Comparison of ENCODE assay signal across 26 cellular contexts in the genomic region with DNA sequence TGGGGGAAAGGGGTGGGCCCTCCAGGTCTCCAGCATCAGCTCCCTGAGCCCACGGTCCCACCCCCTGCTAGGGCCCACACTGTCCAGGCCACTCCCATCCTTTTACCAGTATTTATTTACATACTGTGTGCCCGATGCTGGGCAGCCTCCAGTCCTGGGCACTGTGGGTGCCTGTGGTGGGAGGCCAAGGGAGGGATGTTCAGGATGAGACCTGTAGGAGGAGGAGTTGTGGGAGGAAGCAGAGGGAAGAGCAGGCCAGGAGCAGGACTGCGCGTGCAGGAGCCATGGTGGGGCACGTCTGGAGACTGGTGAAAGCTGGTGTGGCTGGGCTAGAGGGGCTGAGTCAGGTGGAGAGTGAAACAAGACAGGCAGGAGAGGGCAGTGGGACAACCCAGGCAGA.
"Had no signal": no experiment of that assay in that cellular context is flagged by ENCODE, and none has a peak within 500 bp of the region (broad histone marks: within the 10 kb centered on the region; RNA-seq: fewer than 3 reads in every experiment).

No MANE protein-coding gene starts in this region.

- H3K36me3 Mint-ChIP-seq: activated naive CD8-positive, alpha-beta T cell; brain; T-cell had no signal

- DNase-seq: activated CD4-positive, alpha-beta memory T cell treated with anti-CD3 and anti-CD28 coated beads, Interleukin-2, amount 10 ng/mL, durations not matched to agents 7 days and 5 days; activated CD4-positive, alpha-beta T cell treated with anti-CD3 and anti-CD28 coated beads, Interleukin-2, amount 50 U/mL, for 1 hour; activated CD4-positive, CD25-positive, alpha-beta regulatory T cell; activated gamma-delta T cell; activated naive CD4-positive, alpha-beta T cell treated with anti-CD3 and anti-CD28 coated beads for 36 hours; activated T-cell treated with anti-CD3 and anti-CD28 coated beads for 4 hours; activated T-cell treated with anti-CD3 and anti-CD28 coated beads, Interleukin-2, amount 50 U/mL, for 48 hours; amygdala; NCI-H1105 treated with DMSO at 0.1 percent for 48 hours; NCI-H1436 treated with DMSO at 0.1 percent for 48 hours; NCI-H187 treated with DMSO at 0.1 percent for 48 hours; NCI-H2171; NCI-H2227 treated with DMSO at 0.1 percent for 48 hours; NCI-H446 treated with DMSO at 0.1 percent for 48 hours; NCI-H524 treated with DMSO at 0.1 percent for 48 hours; NCI-H774; T-cell; T-helper 2 cell; T1000 had no signal

- H3K27me3 ChIP-seq: cardiac muscle cell had no signal

- H3K4me3 Mint-ChIP-seq: activated CD4-positive, alpha-beta memory T cell treated with anti-CD3 and anti-CD28 coated beads, Interleukin-2, amount 10 ng/mL, durations not matched to agents 7 days and 5 days; activated naive CD4-positive, alpha-beta T cell treated with anti-CD3 and anti-CD28 coated beads for 36 hours; activated naive CD8-positive, alpha-beta T cell; activated T-helper 17 cell treated with anti-CD3 and anti-CD28 coated beads, Interleukin-2, amount 50 U/mL, for 72 hours; brain; T-cell had no signal

- ATAC-seq: activated T-helper 17 cell treated with anti-CD3 and anti-CD28 coated beads, Interleukin-2, amount 50 U/mL, for 72 hours; Right ventricle myocardium inferior; T-cell had no signal

- H3K27me3 Mint-ChIP-seq: activated CD4-positive, alpha-beta memory T cell treated with anti-CD3 and anti-CD28 coated beads, Interleukin-2, amount 10 ng/mL, durations not matched to agents 7 days and 5 days; activated naive CD8-positive, alpha-beta T cell; activated T-helper 17 cell treated with anti-CD3 and anti-CD28 coated beads, Interleukin-2, amount 50 U/mL, for 72 hours; T-cell had no signal

- H3K27ac Mint-ChIP-seq: activated CD4-positive, alpha-beta memory T cell treated with anti-CD3 and anti-CD28 coated beads, Interleukin-2, amount 10 ng/mL, durations not matched to agents 7 days and 5 days; activated naive CD4-positive, alpha-beta T cell treated with anti-CD3 and anti-CD28 coated beads for 36 hours; activated naive CD8-positive, alpha-beta T cell; activated T-helper 17 cell treated with anti-CD3 and anti-CD28 coated beads, Interleukin-2, amount 50 U/mL, for 72 hours; brain; T-cell had no signal

- H3K9me3 Mint-ChIP-seq: activated CD4-positive, alpha-beta memory T cell treated with anti-CD3 and anti-CD28 coated beads, Interleukin-2, amount 10 ng/mL, durations not matched to agents 7 days and 5 days; activated naive CD4-positive, alpha-beta T cell treated with anti-CD3 and anti-CD28 coated beads for 36 hours; activated T-helper 17 cell treated with anti-CD3 and anti-CD28 coated beads, Interleukin-2, amount 50 U/mL, for 72 hours; brain; T-cell had no signal

- H3K27ac ChIP-seq: cardiac muscle cell, SK-N-MC, VCaP had no signal

- H3K4me1 Mint-ChIP-seq: brain had no signal
